In the genomic region with DNA sequence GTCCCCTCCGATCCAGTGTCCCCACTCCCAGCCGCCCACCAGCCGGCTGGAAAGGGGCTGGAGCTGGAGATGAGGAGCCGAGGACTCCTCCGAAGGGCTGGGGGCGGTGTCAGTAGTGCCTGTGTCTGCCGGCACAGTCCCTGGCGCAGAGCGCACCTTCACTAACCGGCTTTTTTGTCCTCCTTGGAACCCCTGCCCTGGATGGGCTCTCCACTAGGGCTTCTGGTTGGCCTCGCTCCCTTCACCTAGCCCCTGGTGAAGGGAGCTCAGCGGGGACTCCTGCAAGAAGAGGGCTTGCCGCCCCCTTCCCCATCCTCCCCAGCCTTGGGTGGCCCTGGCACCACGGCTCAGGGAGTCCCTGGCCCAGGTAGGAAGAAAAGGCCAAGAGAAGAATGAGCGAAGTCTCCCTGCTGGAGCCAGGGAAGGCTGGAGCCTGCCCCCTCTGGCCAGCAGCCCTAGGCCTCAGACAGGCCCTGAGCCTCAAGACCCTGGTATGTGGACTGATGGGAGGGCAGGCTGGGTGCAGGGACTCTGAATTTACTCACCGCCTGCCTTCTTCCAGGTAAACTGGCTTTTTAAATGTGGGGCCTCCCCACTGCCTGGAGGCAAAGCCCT, we compare ENCODE assay signal across 15 cellular contexts. TPM values are rescaled to one million over a fixed set of nuclear protein-coding genes. Genes with fewer than 3 reads are reported as not detected.
A peak's percentile ranks its signal among the peaks of the same experiment; 100 is the strongest.
DNase-seq lines count a peak whose midpoint lies in the region; ATAC-seq and TF ChIP-seq lines count a peak whose summit lies in the region.
"Had no signal": no experiment of that assay in that cellular context is flagged by ENCODE, and none has a peak within 500 bp of the region (broad histone marks: within the 10 kb centered on the region; RNA-seq: fewer than 3 reads in every experiment).

No MANE protein-coding gene starts in this region.

- peaks cover 75% of the 10 kb centered on the region for H3K27me3 Mint-ChIP-seq in GM23338 (ENCODE audit: insufficient read depth, low read depth, poor library complexity)
- peaks cover 68% of the 10 kb centered on the region for H3K27me3 Mint-ChIP-seq in central memory CD8-positive, alpha-beta T cell
- peaks cover 36 to 61% (median 40%) of the 10 kb centered on the region in 5 donors for H3K27me3 Mint-ChIP-seq in naive thymus-derived CD4-positive, alpha-beta T cell

- peak; percentile 77 for DNase-seq in GM23338 (ENCODE audit: low spot score)
- no peak for DNase-seq in central memory CD8-positive, alpha-beta T cell (ENCODE audit: low spot score in 2 of 2)
- no peak for DNase-seq in naive thymus-derived CD4-positive, alpha-beta T cell
- DNase-seq in SKM-1 treated with dmso at 0.1 percent for 144 hours (lab: John Stamatoyannopoulos, UW; ENCODE audit: unreplicated experiment), result no peak
- no peak for DNase-seq in cerebellum (ENCODE audit: low spot score)
- DNase-seq: anterior cingulate cortex, NCI-H1048, NCI-H524, SHP77 treated with DMSO at 0.1 percent for 48 hours had no signal

- no peak overlapping the region for H3K9ac ChIP-seq in BLaER1

- H3K27ac ChIP-seq in BLaER1 (no peak overlapping the region), GM23338 (ENCODE audit: low read depth) (no peak overlapping the region)
- no peak overlapping the region for H3K27ac ChIP-seq in naive thymus-derived CD4-positive, alpha-beta T cell (ENCODE audit: low read depth, low read length)
- H3K27ac ChIP-seq: heart left ventricle, right atrium auricular region had no signal

- POLR2A ChIA-PET in naive thymus-derived CD4-positive, alpha-beta T cell (lab: Charles Lee), result no interaction called here

- H3K9me2 ChIP-seq in GM23338 (ENCODE audit: insufficient read depth), result no peaks in the 10 kb centered on the region

- no peaks in the 10 kb centered on the region for H3K36me3 ChIP-seq in BLaER1
- no peaks in the 10 kb centered on the region for H3K36me3 ChIP-seq in GM23338 (ENCODE audit: insufficient read depth)
- H3K36me3 ChIP-seq in naive thymus-derived CD4-positive, alpha-beta T cell (ENCODE audit: control insufficient read depth in 2 of 3, insufficient read depth in 3 of 3, low read length in 3 of 3), result no peaks in the 10 kb centered on the region
- H3K36me3 ChIP-seq: heart left ventricle, right atrium auricular region had no signal

- H3F3A ChIP-seq in GM23338 (replicated peaks; ENCODE audit: low read depth), result 0 out of 2 replicates have a peak, but pooled peaks cover 5% of the 10 kb centered on the region

- peaks cover 26% of the 10 kb centered on the region for H3K4me1 ChIP-seq in BLaER1
- H3K4me1 ChIP-seq in GM23338 (ENCODE audit: insufficient read depth), result peaks cover 19% of the 10 kb centered on the region
- H3K4me1 ChIP-seq in naive thymus-derived CD4-positive, alpha-beta T cell (ENCODE audit: control insufficient read depth in 2 of 2, insufficient read depth in 2 of 2, low read length in 2 of 2), result no peaks in the 10 kb centered on the region

- H3K79me2 ChIP-seq in GM23338 (replicated peaks; ENCODE audit: insufficient read depth), result no peaks in the 10 kb centered on the region

- peak; percentile 56 for ATAC-seq in GM23338
- ATAC-seq in central memory CD8-positive, alpha-beta T cell (replicated peaks; ENCODE audit: extremely low read depth, poor library complexity, severe bottlenecking), result no peak
- no peak for ATAC-seq in naive thymus-derived CD4-positive, alpha-beta T cell
- ATAC-seq in GM19328 (IDR thresholded peaks at IDR 0.05; ENCODE audit: unreplicated experiment), result no peak
- ATAC-seq in GM19395 (IDR thresholded peaks at IDR 0.05; ENCODE audit: unreplicated experiment), result no peak
- ATAC-seq: heart left ventricle had no signal

- no peak overlapping the region for H3K27ac Mint-ChIP-seq in GM23338
- H3K27ac Mint-ChIP-seq in central memory CD8-positive, alpha-beta T cell (ENCODE audit: low read depth), result no peak overlapping the region
- no peak overlapping the region for H3K27ac Mint-ChIP-seq in naive thymus-derived CD4-positive, alpha-beta T cell

- H3K36me3 Mint-ChIP-seq in GM23338 (ENCODE audit: low read depth), result no peaks in the 10 kb centered on the region; the same call in 2 of the 3 replicates
- H3K36me3 Mint-ChIP-seq in central memory CD8-positive, alpha-beta T cell (ENCODE audit: insufficient read depth), result peaks cover 4% of the 10 kb centered on the region
- H3K36me3 Mint-ChIP-seq in naive thymus-derived CD4-positive, alpha-beta T cell, result no peaks in the 10 kb centered on the region

- H3K4me2 ChIP-seq in BLaER1 (peak overlapping the region; percentile 91), GM23338 (peak overlapping the region; percentile 82)

- peaks cover 59% of the 10 kb centered on the region for H4K20me1 ChIP-seq in BLaER1
- H4K20me1 ChIP-seq in GM23338 (replicated peaks; ENCODE audit: insufficient read depth), result no peaks in the 10 kb centered on the region

- peaks cover 30% of the 10 kb centered on the region for H3K4me1 Mint-ChIP-seq in GM23338
- no peaks in the 10 kb centered on the region for H3K4me1 Mint-ChIP-seq in central memory CD8-positive, alpha-beta T cell
- peaks cover 0 to 11% (median 9%) of the 10 kb centered on the region in 7 donors for H3K4me1 Mint-ChIP-seq in naive thymus-derived CD4-positive, alpha-beta T cell

- H2AFZ ChIP-seq in GM23338, result peak overlapping the region; percentile 99

- peaks cover 72% of the 10 kb centered on the region for H3K27me3 ChIP-seq in BLaER1
- peaks cover 67% of the 10 kb centered on the region for H3K27me3 ChIP-seq in GM23338 (ENCODE audit: insufficient read depth)
- H3K27me3 ChIP-seq in naive thymus-derived CD4-positive, alpha-beta T cell (ENCODE audit: control insufficient read depth in 2 of 2, insufficient read depth in 2 of 2, low read length in 2 of 2), result no peaks in the 10 kb centered on the region

- H3K4me3 ChIP-seq in BLaER1, result peak overlapping the region; percentile 69
- H3K4me3 ChIP-seq in GM23338, result peak overlapping the region; percentile 62
- no peak overlapping the region for H3K4me3 ChIP-seq in naive thymus-derived CD4-positive, alpha-beta T cell (ENCODE audit: low read length)

- TF ChIP-seq CTCF in GM23338 (conservative IDR thresholded peaks at IDR 0.05; ENCODE audit: low read depth in 2 of 2), result peak; percentile 37 to 43; a peak in 3 of 4 replicates

- intact Hi-C loops in naive thymus-derived CD4-positive, alpha-beta T cell (cut with micrococcal nuclease), result no loop called here

- H3K9me3 ChIP-seq in BLaER1, result peaks cover 9% of the 10 kb centered on the region; the same call in 1 of the 2 replicates
- no peaks in the 10 kb centered on the region for H3K9me3 ChIP-seq in naive thymus-derived CD4-positive, alpha-beta T cell (ENCODE audit: control insufficient read depth in 2 of 3, low read length in 3 of 3)
- H3K9me3 ChIP-seq: heart left ventricle, right atrium auricular region had no signal

- no peaks in the 10 kb centered on the region for H3K9me3 Mint-ChIP-seq in GM23338
- H3K9me3 Mint-ChIP-seq in central memory CD8-positive, alpha-beta T cell, result no peaks in the 10 kb centered on the region
- no peaks in the 10 kb centered on the region for H3K9me3 Mint-ChIP-seq in naive thymus-derived CD4-positive, alpha-beta T cell

- CTCF ChIA-PET in naive thymus-derived CD4-positive, alpha-beta T cell (lab: Charles Lee), result no interaction called here

- peak overlapping the region; percentile 62 for H3K4me3 Mint-ChIP-seq in GM23338
- H3K4me3 Mint-ChIP-seq in central memory CD8-positive, alpha-beta T cell, result peak overlapping the region; percentile 71
- peak overlapping the region in 8 of 10 donors; percentile 36 to 65 (median 50) for H3K4me3 Mint-ChIP-seq in naive thymus-derived CD4-positive, alpha-beta T cell

TF ChIP-seq in GM23338, 12 proteins besides CTCF, POLR2A, EP300 and RAD21 (continues in another document):
- no peak for TF ChIP-seq NANOG (IDR thresholded peaks at IDR 0.05; ENCODE audit: borderline replicate concordance)

RNA-seq across cellular contexts. Expression of gene ECEL1, which starts 0.6 kb away (rescaled TPM):
- total RNA-seq in GM23338 (2014; rRNA removed; shearing (Covaris generic)), result 17.5 and 18.0 TPM in 2 replicates
- 6.7 and 9.3 TPM in 2 replicates for polyA plus RNA-seq in GM23338 (2016; fragmentation: Nextera tagmentation; extraction: Ambion mirVana)
- total RNA-seq in naive thymus-derived CD4-positive, alpha-beta T cell, result not detected
- not detected for polyA plus RNA-seq in naive thymus-derived CD4-positive, alpha-beta T cell
- total RNA-seq in cerebellum, result 6.5 TPM
- total RNA-seq: right atrium auricular region, subcutaneous adipose tissue had no signal

RNA-seq across cellular contexts. Expression of gene PRSS56, which starts 32.0 kb away (rescaled TPM):
- total RNA-seq in GM23338 (2014; rRNA removed; shearing (Covaris generic)), result 0.31 TPM in 1 of 2 replicates, not detected in the other
- 0.27 TPM in 1 of 2 replicates, not detected in the other for polyA plus RNA-seq in GM23338 (2016; fragmentation: Nextera tagmentation; extraction: Ambion mirVana)
- not detected for total RNA-seq in naive thymus-derived CD4-positive, alpha-beta T cell
- polyA plus RNA-seq in naive thymus-derived CD4-positive, alpha-beta T cell, result not detected
- total RNA-seq in cerebellum, result 0.18 TPM
- total RNA-seq: subcutaneous adipose tissue had no signal

RNA-seq across cellular contexts. Expression of gene ALPI, which starts 32.3 kb away (rescaled TPM):
- not detected in 2 replicates for total RNA-seq in GM23338 (2014; rRNA removed; shearing (Covaris generic))
- not detected in 2 replicates for polyA plus RNA-seq in GM23338 (2016; fragmentation: Nextera tagmentation; extraction: Ambion mirVana)
- not detected for total RNA-seq in naive thymus-derived CD4-positive, alpha-beta T cell
- polyA plus RNA-seq in naive thymus-derived CD4-positive, alpha-beta T cell, result not detected
- not detected for total RNA-seq in cerebellum
- total RNA-seq: heart left ventricle, right atrium auricular region, subcutaneous adipose tissue had no signal
- polyA plus RNA-seq: heart left ventricle had no signal

RNA-seq across cellular contexts. Expression of gene CHRND, which starts 37.8 kb away (rescaled TPM):
- total RNA-seq in GM23338 (2014; rRNA removed; shearing (Covaris generic)), result 0.10 TPM in 1 of 2 replicates, not detected in the other
- 0.11 TPM in 1 of 2 replicates, not detected in the other for polyA plus RNA-seq in GM23338 (2016; fragmentation: Nextera tagmentation; extraction: Ambion mirVana)
- total RNA-seq in naive thymus-derived CD4-positive, alpha-beta T cell, result not detected
- under 1 TPM in 1 of 2 donors, not detected in 1; 0.13 TPM for polyA plus RNA-seq in naive thymus-derived CD4-positive, alpha-beta T cell
- total RNA-seq in cerebellum, result 0.18 TPM
- total RNA-seq: heart left ventricle, subcutaneous adipose tissue had no signal
- polyA plus RNA-seq: heart left ventricle had no signal

RNA-seq across cellular contexts. Expression of gene CHRNG, which starts 51.3 kb away (rescaled TPM):
- not detected in 2 replicates for total RNA-seq in GM23338 (2014; rRNA removed; shearing (Covaris generic))
- polyA plus RNA-seq in GM23338 (2016; fragmentation: Nextera tagmentation; extraction: Ambion mirVana), result not detected in 2 replicates
- not detected for total RNA-seq in naive thymus-derived CD4-positive, alpha-beta T cell
- polyA plus RNA-seq in naive thymus-derived CD4-positive, alpha-beta T cell, result under 1 TPM; 0.10 to 0.26 TPM
- not detected for total RNA-seq in cerebellum
- total RNA-seq: heart left ventricle, right atrium auricular region, subcutaneous adipose tissue had no signal
- polyA plus RNA-seq: heart left ventricle had no signal
